In genomic region chr15:65583701-65584100, GRCh38 we compare ENCODE assay signal across 9 cellular contexts. TPM values are rescaled to one million over a fixed set of nuclear protein-coding genes. Genes with fewer than 3 reads are reported as not detected.
DNase-seq lines count a peak whose midpoint lies in the region; ATAC-seq and TF ChIP-seq lines count a peak whose summit lies in the region.
"Had no signal": no experiment of that assay in that cellular context is flagged by ENCODE, and none has a peak within 500 bp of the region (broad histone marks: within the 10 kb centered on the region; RNA-seq: fewer than 3 reads in every experiment).

No MANE protein-coding gene starts in this region.

- intact Hi-C loops in Right ventricle myocardium superior (cut with DNase I), result no loop called here

- H3K27ac ChIP-seq in SJCRH30 (peak overlapping the region; percentile 6; the same call in 1 of the 2 replicates), skin epidermis (peak overlapping the region in 12 of 21 experiments; percentile 5 to 82 (median 34))

- H3K27ac Mint-ChIP-seq in chondrocyte (ENCODE audit: unreplicated experiment), result peak overlapping the region; percentile 60

- peaks cover 13% of the 10 kb centered on the region for H3K4me1 ChIP-seq in SJCRH30

- no peaks in the 10 kb centered on the region for H3K9me3 ChIP-seq in SJCRH30 (replicated peaks)

- peaks cover 30% of the 10 kb centered on the region for H3K4me1 Mint-ChIP-seq in chondrocyte (ENCODE audit: low read depth)

- peak; percentile 58 for DNase-seq in GM20000 (ENCODE audit: low spot score)
- peak; percentile 65 to 83 for DNase-seq in SJCRH30
- no peak for DNase-seq in chondrocyte (ENCODE audit: low spot score)
- no peak for DNase-seq in Right ventricle myocardium superior
- no peak for DNase-seq in NCI-H146 (lab: John Stamatoyannopoulos, UW)

- no peaks in the 10 kb centered on the region for H3K9me3 Mint-ChIP-seq in chondrocyte (ENCODE audit: low read depth)

- H3K27me3 ChIP-seq in SJCRH30, result no peaks in the 10 kb centered on the region

- H3K27me3 Mint-ChIP-seq in chondrocyte (ENCODE audit: low read depth), result no peaks in the 10 kb centered on the region

- H3K4me3 ChIP-seq in SJCRH30 (no peak overlapping the region), skin epidermis (no peak overlapping the region)
- H3K4me3 ChIP-seq: lung had no signal

- no peak overlapping the region for H3K4me3 Mint-ChIP-seq in chondrocyte (ENCODE audit: unreplicated experiment)

- peaks cover 37% of the 10 kb centered on the region for H3K36me3 Mint-ChIP-seq in chondrocyte (ENCODE audit: low read depth)

- peaks cover 27% of the 10 kb centered on the region for H3K36me3 ChIP-seq in SJCRH30

- no peak for TF ChIP-seq CTCF in GM20000 (IDR thresholded peaks at IDR 0.05; ENCODE audit: extremely low read depth, missing control alignments)
- TF ChIP-seq CTCF in chondrocyte (IDR thresholded peaks at IDR 0.05), result no peak

- no peak for ATAC-seq in GM19455 (IDR thresholded peaks at IDR 0.05; ENCODE audit: unreplicated experiment)
- ATAC-seq in Right ventricle myocardium superior (ENCODE audit: poor library complexity), result no peak
- no peak for ATAC-seq in GM18517 (IDR thresholded peaks at IDR 0.05; ENCODE audit: unreplicated experiment)

RNA-seq across cellular contexts. Expression of gene INTS14, which starts 27.2 kb away (rescaled TPM):
- total RNA-seq in SJCRH30 (2014; rRNA removed; shearing (Covaris generic)), result 41.9 and 47.6 TPM in 2 replicates
- 25.4 to 33.0 TPM (median 30.9 TPM) in 3 replicates for total RNA-seq in chondrocyte
- total RNA-seq in Right ventricle myocardium superior, result 9.8 TPM

RNA-seq across cellular contexts. Expression of gene SLC24A1, which starts 38.0 kb away (rescaled TPM):
- 3.6 and 4.4 TPM in 2 replicates for total RNA-seq in SJCRH30 (2014; rRNA removed; shearing (Covaris generic))
- total RNA-seq in chondrocyte, result 8.7 to 11.1 TPM (median 10.7 TPM) in 3 replicates
- 2.0 TPM for total RNA-seq in Right ventricle myocardium superior

RNA-seq across cellular contexts. Expression of gene HACD3, which starts 53.4 kb away (rescaled TPM):
- 183 and 186 TPM in 2 replicates for total RNA-seq in SJCRH30 (2014; rRNA removed; shearing (Covaris generic))
- total RNA-seq in chondrocyte, result 68.2 to 80.4 TPM (median 69.9 TPM) in 3 replicates
- total RNA-seq in Right ventricle myocardium superior, result 8.7 TPM

Comparison
In these comparisons a context has a peak if more than half of its experiments do, and no peak if none do; other contexts are left out.
1. DNase-seq: peak in GM20000 (single experiment) and SJCRH30 (2 of 2); none in chondrocyte (single experiment), Right ventricle myocardium superior (single experiment) and NCI-H146 (single experiment).